8 cellular contexts compared by ENCODE assay signal in the genomic region with DNA sequence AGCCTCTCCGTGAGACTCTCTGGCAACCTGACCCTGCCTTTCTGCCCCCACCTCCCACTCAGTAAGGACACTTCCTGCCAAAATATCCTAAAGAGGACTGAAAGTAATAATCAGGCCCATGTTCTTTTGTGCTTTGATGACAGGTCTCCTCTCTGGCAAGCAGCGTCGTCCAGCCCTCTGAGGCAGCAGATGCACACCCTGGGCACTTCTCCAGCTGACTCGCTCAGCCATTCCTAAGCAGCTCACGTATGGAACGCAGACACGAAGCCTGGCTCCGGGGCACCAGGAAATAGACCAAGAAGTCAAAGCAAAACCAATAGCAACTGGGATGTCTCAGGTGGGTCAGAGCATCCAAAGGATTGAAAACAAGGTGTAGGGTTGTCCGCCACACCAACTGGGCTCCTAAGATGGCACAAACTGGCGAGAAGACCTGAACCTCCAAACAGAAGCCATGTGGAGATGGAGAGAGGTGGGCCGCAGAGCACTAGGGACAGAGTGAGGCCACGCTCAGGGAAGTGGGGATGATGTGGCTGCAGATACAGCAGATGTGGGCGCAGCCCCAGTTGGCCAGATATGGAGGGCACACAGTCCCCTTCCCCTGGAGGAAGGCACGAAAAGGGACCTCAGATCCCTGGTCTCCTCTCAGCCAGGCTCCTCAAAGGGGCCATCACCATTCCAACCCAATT. TPM values are rescaled to one million over a fixed set of nuclear protein-coding genes. Genes with fewer than 3 reads are reported as not detected.
DNase-seq lines count a peak whose midpoint lies in the region; ATAC-seq and TF ChIP-seq lines count a peak whose summit lies in the region.

No MANE protein-coding gene starts in this region.

- peak overlapping the region; percentile 80 for H3K27ac ChIP-seq in CD4-positive, alpha-beta memory T cell (ENCODE audit: low read depth, low read length)

- ATAC-seq in HG02885 (IDR thresholded peaks at IDR 0.05; ENCODE audit: poor library complexity, unreplicated experiment) = no peak
- no peak for ATAC-seq in HG03439 (IDR thresholded peaks at IDR 0.05; ENCODE audit: unreplicated experiment)

- H3K4me3 Mint-ChIP-seq in CD4-positive, alpha-beta memory T cell = peak overlapping the region; percentile 12 to 95 (median 86)
- no peak overlapping the region for H3K4me3 Mint-ChIP-seq in nephron progenitor cell

- no peaks in the 10 kb centered on the region for H3K9me3 ChIP-seq in CD4-positive, alpha-beta memory T cell (ENCODE audit: control insufficient read depth in 1 of 2, low read length in 2 of 2)

- H3K27me3 ChIP-seq in CD4-positive, alpha-beta memory T cell (ENCODE audit: insufficient read depth, low read length) = no peaks in the 10 kb centered on the region

- peaks cover 9% of the 10 kb centered on the region for H3K36me3 ChIP-seq in CD4-positive, alpha-beta memory T cell (ENCODE audit: insufficient read depth, low read length)

- no peak for TF ChIP-seq POLR2A in NB4 (IDR thresholded peaks at IDR 0.05; ENCODE audit: extremely low read depth, insufficient read length)

- H3K9me3 Mint-ChIP-seq in CD4-positive, alpha-beta memory T cell = no peaks in the 10 kb centered on the region
- H3K9me3 Mint-ChIP-seq in nephron progenitor cell = no peaks in the 10 kb centered on the region

- H3K27ac Mint-ChIP-seq in CD4-positive, alpha-beta memory T cell = peak overlapping the region; percentile 28 to 94 (median 64)
- peak overlapping the region; percentile 40 for H3K27ac Mint-ChIP-seq in nephron progenitor cell

- no peak for DNase-seq in CD4-positive, alpha-beta memory T cell
- DNase-seq in NB4 (ENCODE audit: low read depth) = no peak
- peak; percentile 63 for DNase-seq in choroid plexus epithelial cell (ENCODE audit: low read depth)
- DNase-seq in nephron progenitor cell = no peak
- DNase-seq in Kasumi-1 (lab: John Stamatoyannopoulos, UW) = no peak
- no peak for DNase-seq in activated CD4-positive, alpha-beta T cell treated with anti-CD3 and anti-CD28 coated beads for 1 hour

- intact Hi-C loops in CD4-positive, alpha-beta memory T cell (cut with micrococcal nuclease) = no loop called here

- no peaks in the 10 kb centered on the region for H3K27me3 Mint-ChIP-seq in CD4-positive, alpha-beta memory T cell
- H3K27me3 Mint-ChIP-seq in nephron progenitor cell (ENCODE audit: low read depth, poor library complexity) = peaks cover 61% of the 10 kb centered on the region

- peaks cover 38 to 56% (median 48%) of the 10 kb centered on the region in 4 donors for H3K4me1 Mint-ChIP-seq in CD4-positive, alpha-beta memory T cell
- H3K4me1 Mint-ChIP-seq in nephron progenitor cell = peaks cover 20% of the 10 kb centered on the region

- CTCF ChIA-PET in CD4-positive, alpha-beta memory T cell (lab: Charles Lee; ENCODE audit: partially characterized antibody) = no interaction called here

- TF ChIP-seq CTCF in NB4 (IDR thresholded peaks at IDR 0.05; ENCODE audit: low read depth, low read length) = no peak
- TF ChIP-seq CTCF in choroid plexus epithelial cell (conservative IDR thresholded peaks at IDR 0.05; ENCODE audit: low read depth, low read length) = no peak
- TF ChIP-seq CTCF in nephron progenitor cell (IDR thresholded peaks at IDR 0.05) = no peak

- H3K4me3 ChIP-seq in CD4-positive, alpha-beta memory T cell (ENCODE audit: low read length in 2 of 2) = peak overlapping the region in 1 of 2 donors; percentile 68
- H3K4me3 ChIP-seq in NB4 (ENCODE audit: low read depth, low read length) (peak overlapping the region; percentile 96), choroid plexus epithelial cell (ENCODE audit: low read depth, low read length) (no peak overlapping the region)

- H3K4me1 ChIP-seq in CD4-positive, alpha-beta memory T cell (ENCODE audit: insufficient read depth, low read length) = peaks cover 58% of the 10 kb centered on the region

- POLR2A ChIA-PET in CD4-positive, alpha-beta memory T cell (lab: Charles Lee; ENCODE audit: partially characterized antibody) = interaction anchor here (1.1 kb wide), 1 partner anchor 12 kb away, joined by 3 read pairs; no protein-coding TSS in a partner anchor

- H3K36me3 Mint-ChIP-seq in CD4-positive, alpha-beta memory T cell = peaks cover 23 to 43% of the 10 kb centered on the region in 2 donors
- no peaks in the 10 kb centered on the region for H3K36me3 Mint-ChIP-seq in nephron progenitor cell (ENCODE audit: low read depth)

RNA-seq across cellular contexts. Expression of a gene that starts 2.4 kb away (rescaled TPM):
- 10 to 100 TPM; 33.9 to 37.1 TPM for total RNA-seq in CD4-positive, alpha-beta memory T cell
- polyA plus RNA-seq in CD4-positive, alpha-beta memory T cell = 10 to 100 TPM; 35.2 to 46.0 TPM
